Comparison of ENCODE assay signal across 10 cellular contexts in the genomic region with DNA sequence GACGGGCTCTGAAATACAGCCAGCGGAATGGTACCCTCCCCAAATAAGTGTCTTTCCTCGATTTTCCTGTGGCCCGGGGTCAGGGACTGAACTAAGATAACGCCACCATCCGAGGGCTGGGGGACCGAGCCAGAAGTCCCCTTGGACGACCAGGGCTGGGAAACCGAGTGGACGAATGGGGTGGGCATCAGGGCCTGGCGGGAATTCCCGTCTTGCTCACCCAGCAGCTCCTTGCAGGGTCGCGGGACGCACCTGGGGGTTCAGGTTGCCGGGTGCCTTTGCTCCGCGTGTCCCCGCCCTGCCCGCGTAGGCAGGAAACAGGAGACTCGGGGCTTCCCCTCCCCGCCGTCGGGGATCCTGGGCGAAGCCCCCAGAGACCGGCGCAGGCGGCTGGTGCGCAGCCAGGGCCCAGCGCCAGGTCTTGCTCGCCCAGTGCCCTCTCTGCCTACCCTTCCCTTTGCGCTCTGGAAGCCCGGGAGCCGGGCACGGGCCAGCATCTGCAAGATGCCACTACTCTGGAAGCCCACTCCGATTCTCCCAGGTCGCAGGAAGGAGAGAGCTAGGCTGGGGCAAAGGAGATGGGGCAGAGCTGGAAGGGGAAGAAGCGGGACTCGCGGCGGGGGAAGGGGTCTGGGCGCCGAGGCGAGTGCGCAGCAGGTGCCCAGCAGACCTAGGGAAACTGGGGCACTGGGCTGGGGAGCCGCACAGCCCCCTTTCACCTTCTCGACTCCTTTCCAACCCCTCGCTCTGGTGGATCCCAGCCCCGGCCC. TPM values are rescaled to one million over a fixed set of nuclear protein-coding genes. Genes with fewer than 3 reads are reported as not detected.
DNase-seq lines count a peak whose midpoint lies in the region; ATAC-seq and TF ChIP-seq lines count a peak whose summit lies in the region.
"Had no signal": no experiment of that assay in that cellular context is flagged by ENCODE, and none has a peak within 500 bp of the region (broad histone marks: within the 10 kb centered on the region; RNA-seq: fewer than 3 reads in every experiment).

No MANE protein-coding gene starts in this region.

- H3K9me3 Mint-ChIP-seq in activated CD4-positive, alpha-beta T cell treated with anti-CD3 and anti-CD28 coated beads for 36 hours (ENCODE audit: low read depth): no peaks in the 10 kb centered on the region

- TF ChIP-seq POLR2A in GM18505 (IDR thresholded peaks at IDR 0.05; ENCODE audit: borderline replicate concordance, extremely low read depth, insufficient read depth, insufficient read length): no peak

- peaks cover 7% of the 10 kb centered on the region in 2 donors for H3K27me3 ChIP-seq in right atrium auricular region

- peak overlapping the region; percentile 79 to 86 for H3K27ac ChIP-seq in right atrium auricular region

- no peaks in the 10 kb centered on the region for H3K36me3 ChIP-seq in right atrium auricular region

- H3K27ac Mint-ChIP-seq in activated CD4-positive, alpha-beta T cell treated with anti-CD3 and anti-CD28 coated beads for 36 hours: no peak overlapping the region

- H3K4me1 ChIP-seq in right atrium auricular region: peaks cover 0 to 41% of the 10 kb centered on the region in 2 donors

- no peaks in the 10 kb centered on the region for H3K9me3 ChIP-seq in right atrium auricular region

- no peak for TF ChIP-seq CTCF in right atrium auricular region (IDR thresholded peaks at IDR 0.05)

- intact Hi-C loops in activated CD4-positive, alpha-beta T cell treated with anti-CD3 and anti-CD28 coated beads for 36 hours (cut with DNase I, micrococcal nuclease): no loop called here

- no peak for ATAC-seq in activated CD4-positive, alpha-beta T cell treated with anti-CD3 and anti-CD28 coated beads for 36 hours
- peak; percentile 9 for ATAC-seq in SK-N-SH treated with all-trans-retinoic acid at 6 μM for 48 hours
- ATAC-seq in stimulated activated naive CD8-positive, alpha-beta T cell treated with anti-CD3 and anti-CD28 coated beads, Interleukin-15, Interleukin-2, amounts not matched to agents 100 U/mL and 50 U/mL, for 24 hours: no peak
- no peak for ATAC-seq in HG02938 (IDR thresholded peaks at IDR 0.05; ENCODE audit: unreplicated experiment)
- ATAC-seq in GM18505 (IDR thresholded peaks at IDR 0.05; ENCODE audit: unreplicated experiment): no peak

- POLR2A ChIA-PET in activated CD4-positive, alpha-beta T cell treated with anti-CD3 and anti-CD28 coated beads for 36 hours (lab: Charles Lee): no interaction called here

- CTCF ChIA-PET in activated CD4-positive, alpha-beta T cell treated with anti-CD3 and anti-CD28 coated beads for 36 hours (lab: Charles Lee): interaction anchor here (1.0 to 8.4 kb wide), 5 partner anchors 8 to 111 kb away, joined by 3 to 114 read pairs (median 9); a partner anchor contains a TSS

- no peaks in the 10 kb centered on the region for H3K36me3 Mint-ChIP-seq in activated CD4-positive, alpha-beta T cell treated with anti-CD3 and anti-CD28 coated beads for 36 hours (ENCODE audit: low read depth)

- H3K27me3 Mint-ChIP-seq in activated CD4-positive, alpha-beta T cell treated with anti-CD3 and anti-CD28 coated beads for 36 hours: peaks cover 34% of the 10 kb centered on the region

- DNase-seq in activated CD4-positive, alpha-beta T cell treated with anti-CD3 and anti-CD28 coated beads for 36 hours: peak; percentile 45
- no peak for DNase-seq in activated CD4-positive, alpha-beta T cell treated with anti-CD3 and anti-CD28 coated beads, Interleukin-2, amount 50 U/mL, for 4 hours
- DNase-seq in right atrium auricular region (ENCODE audit: low spot score) (no peak), A172 (ENCODE audit: low spot score) (no peak)
- peak; percentile 19 for DNase-seq in stimulated activated naive CD8-positive, alpha-beta T cell treated with anti-CD3 and anti-CD28 coated beads, Interleukin-15, Interleukin-2, amounts not matched to agents 100 U/mL and 50 U/mL, for 24 hours
- DNase-seq: AML-193 had no signal

- peak overlapping the region; percentile 48 to 58 for H3K4me3 ChIP-seq in right atrium auricular region

- H3K4me3 Mint-ChIP-seq in activated CD4-positive, alpha-beta T cell treated with anti-CD3 and anti-CD28 coated beads for 36 hours: no peak overlapping the region

- peaks cover 13% of the 10 kb centered on the region for H3K4me1 Mint-ChIP-seq in activated CD4-positive, alpha-beta T cell treated with anti-CD3 and anti-CD28 coated beads for 36 hours

TF ChIP-seq in SK-N-SH treated with all-trans-retinoic acid at 6 μM for 48 hours, 23 proteins besides CTCF, POLR2A, EP300 and RAD21:
- no peak for TF ChIP-seq ZFP30 (CRISPR knock-in tag; IDR thresholded peaks at IDR 0.05)
- no peak for TF ChIP-seq ISL1 (CRISPR knock-in tag; IDR thresholded peaks at IDR 0.05)
- TF ChIP-seq ZFP3 (CRISPR knock-in tag; IDR thresholded peaks at IDR 0.05): no peak
- TF ChIP-seq ZNF565 (CRISPR knock-in tag; conservative IDR thresholded peaks at IDR 0.05; ENCODE audit: low read depth): no peak
- TF ChIP-seq, protein P1, sequence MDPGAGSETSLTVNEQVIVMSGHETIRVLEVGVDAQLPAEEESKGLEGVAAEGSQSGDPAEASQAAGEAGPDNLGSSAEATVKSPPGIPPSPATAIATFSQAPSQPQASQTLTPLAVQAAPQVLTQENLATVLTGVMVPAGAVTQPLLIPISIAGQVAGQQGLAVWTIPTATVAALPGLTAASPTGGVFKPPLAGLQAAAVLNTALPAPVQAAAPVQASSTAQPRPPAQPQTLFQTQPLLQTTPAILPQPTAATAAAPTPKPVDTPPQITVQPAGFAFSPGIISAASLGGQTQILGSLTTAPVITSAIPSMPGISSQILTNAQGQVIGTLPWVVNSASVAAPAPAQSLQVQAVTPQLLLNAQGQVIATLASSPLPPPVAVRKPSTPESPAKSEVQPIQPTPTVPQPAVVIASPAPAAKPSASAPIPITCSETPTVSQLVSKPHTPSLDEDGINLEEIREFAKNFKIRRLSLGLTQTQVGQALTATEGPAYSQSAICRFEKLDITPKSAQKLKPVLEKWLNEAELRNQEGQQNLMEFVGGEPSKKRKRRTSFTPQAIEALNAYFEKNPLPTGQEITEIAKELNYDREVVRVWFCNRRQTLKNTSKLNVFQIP (CRISPR knock-in tag; IDR thresholded peaks at IDR 0.05; ENCODE audit: borderline replicate concordance, low read depth): no peak
- TF ChIP-seq BACH2 (CRISPR knock-in tag; IDR thresholded peaks at IDR 0.05; ENCODE audit: borderline replicate concordance): no peak
- TF ChIP-seq, protein P2, sequence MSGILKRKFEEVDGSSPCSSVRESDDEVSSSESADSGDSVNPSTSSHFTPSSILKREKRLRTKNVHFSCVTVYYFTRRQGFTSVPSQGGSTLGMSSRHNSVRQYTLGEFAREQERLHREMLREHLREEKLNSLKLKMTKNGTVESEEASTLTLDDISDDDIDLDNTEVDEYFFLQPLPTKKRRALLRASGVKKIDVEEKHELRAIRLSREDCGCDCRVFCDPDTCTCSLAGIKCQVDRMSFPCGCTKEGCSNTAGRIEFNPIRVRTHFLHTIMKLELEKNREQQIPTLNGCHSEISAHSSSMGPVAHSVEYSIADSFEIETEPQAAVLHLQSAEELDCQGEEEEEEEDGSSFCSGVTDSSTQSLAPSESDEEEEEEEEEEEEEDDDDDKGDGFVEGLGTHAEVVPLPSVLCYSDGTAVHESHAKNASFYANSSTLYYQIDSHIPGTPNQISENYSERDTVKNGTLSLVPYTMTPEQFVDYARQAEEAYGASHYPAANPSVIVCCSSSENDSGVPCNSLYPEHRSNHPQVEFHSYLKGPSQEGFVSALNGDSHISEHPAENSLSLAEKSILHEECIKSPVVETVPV (CRISPR knock-in tag; IDR thresholded peaks at IDR 0.05): no peak
- no peak for TF ChIP-seq ZC3H10 (CRISPR knock-in tag; IDR thresholded peaks at IDR 0.05)

RNA-seq across cellular contexts. Expression of a gene that starts 0.7 kb away (rescaled TPM):
- total RNA-seq in activated CD4-positive, alpha-beta T cell treated with anti-CD3 and anti-CD28 coated beads for 36 hours: not detected
- 10 to 100 TPM; 27.6 to 34.4 TPM for total RNA-seq in right atrium auricular region
- 0.05 and 0.69 TPM in 2 replicates for total RNA-seq in A172 (2014; rRNA removed; shearing (Covaris generic))

RNA-seq across cellular contexts. Expression of a gene that starts 12.4 kb away (rescaled TPM):
- 10 to 100 TPM; 19.1 to 21.3 TPM for total RNA-seq in activated CD4-positive, alpha-beta T cell treated with anti-CD3 and anti-CD28 coated beads for 36 hours
- total RNA-seq in right atrium auricular region: 1 to 10 TPM; 4.1 to 7.9 TPM
- total RNA-seq in A172 (2014; rRNA removed; shearing (Covaris generic)): 35.9 and 44.1 TPM in 2 replicates

RNA-seq across cellular contexts. Expression of a gene that starts 33.0 kb away (rescaled TPM):
- not detected for total RNA-seq in activated CD4-positive, alpha-beta T cell treated with anti-CD3 and anti-CD28 coated beads for 36 hours
- not detected for total RNA-seq in right atrium auricular region
- not detected in 2 replicates for total RNA-seq in A172 (2014; rRNA removed; shearing (Covaris generic))
- total RNA-seq: omental fat pad had no signal

Comparison
In these comparisons a context has a peak if more than half of its experiments do, and no peak if none do; other contexts are left out.
1. DNase-seq: peak in activated CD4-positive, alpha-beta T cell treated with anti-CD3 and anti-CD28 coated beads for 36 hours (single experiment) and stimulated activated naive CD8-positive, alpha-beta T cell treated with anti-CD3 and anti-CD28 coated beads, Interleukin-15, Interleukin-2, amounts not matched to agents 100 U/mL and 50 U/mL, for 24 hours (single experiment); none in activated CD4-positive, alpha-beta T cell treated with anti-CD3 and anti-CD28 coated beads, Interleukin-2, amount 50 U/mL, for 4 hours (0 of 2), right atrium auricular region (single experiment) and A172 (single experiment).
2. RNA of a gene that starts 0.7 kb away (total RNA-seq): 27.6 to 34.4 TPM in right atrium auricular region; 0.05 to 0.69 TPM in A172 and not detected in activated CD4-positive, alpha-beta T cell treated with anti-CD3 and anti-CD28 coated beads for 36 hours; every median in the first group is over 10 times any median in the second.